In the genomic region with DNA sequence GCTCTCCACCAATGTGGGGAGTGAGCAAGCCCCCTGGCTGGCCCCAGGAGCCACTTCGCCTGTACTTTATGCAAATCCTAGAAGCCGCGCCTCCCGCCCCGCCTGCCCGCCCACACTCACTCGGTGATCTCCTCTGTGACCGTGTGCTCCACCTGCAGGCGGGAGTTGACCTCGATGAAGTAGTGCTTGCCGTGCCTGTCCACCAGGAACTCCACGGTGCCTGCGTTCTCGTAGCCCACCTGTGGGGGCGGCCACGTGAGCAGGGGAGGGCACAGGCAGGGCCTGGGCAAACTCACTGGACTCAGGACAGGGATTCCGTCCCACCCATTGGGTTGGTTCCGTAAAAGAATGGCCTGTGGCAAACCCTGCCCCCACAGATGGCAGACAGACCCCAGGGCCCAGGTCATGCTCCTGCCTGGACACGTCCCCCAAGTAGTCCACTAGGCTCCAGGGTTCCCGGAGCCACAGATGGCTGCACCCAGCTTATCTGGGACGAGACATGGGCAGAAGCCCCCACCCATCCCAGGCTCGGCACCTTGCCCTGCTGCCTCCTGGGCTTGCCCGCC, we compare ENCODE assay signal across 1 cellular context.
TF ChIP-seq lines count a peak whose summit lies in the region.

No MANE protein-coding gene starts in this region.

TF ChIP-seq in GM12878, 131 proteins besides CTCF, POLR2A, EP300 and RAD21:
- no peak for TF ChIP-seq JUNB (IDR thresholded peaks at IDR 0.05)
- TF ChIP-seq, protein P1, sequence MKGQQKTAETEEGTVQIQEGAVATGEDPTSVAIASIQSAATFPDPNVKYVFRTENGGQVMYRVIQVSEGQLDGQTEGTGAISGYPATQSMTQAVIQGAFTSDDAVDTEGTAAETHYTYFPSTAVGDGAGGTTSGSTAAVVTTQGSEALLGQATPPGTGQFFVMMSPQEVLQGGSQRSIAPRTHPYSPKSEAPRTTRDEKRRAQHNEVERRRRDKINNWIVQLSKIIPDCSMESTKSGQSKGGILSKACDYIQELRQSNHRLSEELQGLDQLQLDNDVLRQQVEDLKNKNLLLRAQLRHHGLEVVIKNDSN (IDR thresholded peaks at IDR 0.05; ENCODE audit: borderline replicate concordance, extremely low read length, insufficient read depth, low read depth, low read length), result peak; percentile 66
- TF ChIP-seq, protein P2, sequence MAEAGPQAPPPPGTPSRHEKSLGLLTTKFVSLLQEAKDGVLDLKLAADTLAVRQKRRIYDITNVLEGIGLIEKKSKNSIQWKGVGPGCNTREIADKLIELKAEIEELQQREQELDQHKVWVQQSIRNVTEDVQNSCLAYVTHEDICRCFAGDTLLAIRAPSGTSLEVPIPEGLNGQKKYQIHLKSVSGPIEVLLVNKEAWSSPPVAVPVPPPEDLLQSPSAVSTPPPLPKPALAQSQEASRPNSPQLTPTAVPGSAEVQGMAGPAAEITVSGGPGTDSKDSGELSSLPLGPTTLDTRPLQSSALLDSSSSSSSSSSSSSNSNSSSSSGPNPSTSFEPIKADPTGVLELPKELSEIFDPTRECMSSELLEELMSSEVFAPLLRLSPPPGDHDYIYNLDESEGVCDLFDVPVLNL (IDR thresholded peaks at IDR 0.05; ENCODE audit: low read depth, low read length), result no peak
- TF ChIP-seq TAF1 (IDR thresholded peaks at IDR 0.05; ENCODE audit: borderline replicate concordance, low read depth, low read length), result no peak
- TF ChIP-seq NFIC (IDR thresholded peaks at IDR 0.05; ENCODE audit: low read depth, low read length), result no peak
- TF ChIP-seq IKZF1 (conservative IDR thresholded peaks at IDR 0.05), result peak; percentile 34; the same call in 1 of the 2 replicates
- peak; percentile 51; the same call in 1 of the 2 replicates for TF ChIP-seq YY1 (IDR thresholded peaks at IDR 0.05; ENCODE audit: low read depth, low read length)
- TF ChIP-seq PAX5 (IDR thresholded peaks at IDR 0.05; ENCODE audit: borderline replicate concordance, low read depth, low read length), result peak; percentile 83
- TF ChIP-seq CHD1 (IDR thresholded peaks at IDR 0.05; ENCODE audit: low read depth, low read length), result no peak
- no peak for TF ChIP-seq MYC (IDR thresholded peaks at IDR 0.05; ENCODE audit: insufficient read depth, insufficient read length, insufficient replicate concordance, low read length, severe bottlenecking)
- no peak for TF ChIP-seq EZH2 (IDR thresholded peaks at IDR 0.05; ENCODE audit: borderline replicate concordance, control insufficient read depth, low read depth, low read length)
- TF ChIP-seq CHD4 (IDR thresholded peaks at IDR 0.05), result no peak
- no peak for TF ChIP-seq SUPT20H (IDR thresholded peaks at IDR 0.05; ENCODE audit: borderline replicate concordance, control insufficient read depth, low read depth, low read length)
- no peak for TF ChIP-seq NR2F1 (conservative IDR thresholded peaks at IDR 0.05)
- TF ChIP-seq MTA3 (IDR thresholded peaks at IDR 0.05; ENCODE audit: borderline replicate concordance, low read length), result no peak
- TF ChIP-seq, protein P3, sequence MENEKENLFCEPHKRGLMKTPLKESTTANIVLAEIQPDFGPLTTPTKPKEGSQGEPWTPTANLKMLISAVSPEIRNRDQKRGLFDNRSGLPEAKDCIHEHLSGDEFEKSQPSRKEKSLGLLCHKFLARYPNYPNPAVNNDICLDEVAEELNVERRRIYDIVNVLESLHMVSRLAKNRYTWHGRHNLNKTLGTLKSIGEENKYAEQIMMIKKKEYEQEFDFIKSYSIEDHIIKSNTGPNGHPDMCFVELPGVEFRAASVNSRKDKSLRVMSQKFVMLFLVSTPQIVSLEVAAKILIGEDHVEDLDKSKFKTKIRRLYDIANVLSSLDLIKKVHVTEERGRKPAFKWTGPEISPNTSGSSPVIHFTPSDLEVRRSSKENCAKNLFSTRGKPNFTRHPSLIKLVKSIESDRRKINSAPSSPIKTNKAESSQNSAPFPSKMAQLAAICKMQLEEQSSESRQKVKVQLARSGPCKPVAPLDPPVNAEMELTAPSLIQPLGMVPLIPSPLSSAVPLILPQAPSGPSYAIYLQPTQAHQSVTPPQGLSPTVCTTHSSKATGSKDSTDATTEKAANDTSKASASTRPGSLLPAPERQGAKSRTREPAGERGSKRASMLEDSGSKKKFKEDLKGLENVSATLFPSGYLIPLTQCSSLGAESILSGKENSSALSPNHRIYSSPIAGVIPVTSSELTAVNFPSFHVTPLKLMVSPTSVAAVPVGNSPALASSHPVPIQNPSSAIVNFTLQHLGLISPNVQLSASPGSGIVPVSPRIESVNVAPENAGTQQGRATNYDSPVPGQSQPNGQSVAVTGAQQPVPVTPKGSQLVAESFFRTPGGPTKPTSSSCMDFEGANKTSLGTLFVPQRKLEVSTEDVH (IDR thresholded peaks at IDR 0.05; ENCODE audit: low read depth, partially characterized antibody), result no peak
- TF ChIP-seq TARDBP (IDR thresholded peaks at IDR 0.05; ENCODE audit: borderline replicate concordance), result no peak
- 0 out of 2 replicates have a peak, but pooled peaks have one; percentile 12 for TF ChIP-seq ATF7 (IDR thresholded peaks at IDR 0.05; ENCODE audit: low read depth)
- TF ChIP-seq HDGF (IDR thresholded peaks at IDR 0.05), result 0 out of 2 replicates have a peak, but pooled peaks have one; percentile 74
- TF ChIP-seq POU2F2 (IDR thresholded peaks at IDR 0.05; ENCODE audit: borderline replicate concordance, low read depth, low read length), result peak; percentile 93; the same call in 2 of the 3 replicates
- peak; percentile 36 for TF ChIP-seq RELA (IDR thresholded peaks at IDR 0.05; ENCODE audit: borderline replicate concordance, partially characterized antibody)
- TF ChIP-seq SMARCA5 (IDR thresholded peaks at IDR 0.05), result 0 out of 2 replicates have a peak, but pooled peaks have one; percentile 43
- TF ChIP-seq SREBF2 (IDR thresholded peaks at IDR 0.05; ENCODE audit: low read length), result no peak
- no peak for TF ChIP-seq POLR2AphosphoS5 (IDR thresholded peaks at IDR 0.05; ENCODE audit: low read length)
- no peak for TF ChIP-seq LARP7 (IDR thresholded peaks at IDR 0.05)
- 0 out of 2 replicates have a peak, but pooled peaks have one; percentile 12 for TF ChIP-seq CHD2 (IDR thresholded peaks at IDR 0.05; ENCODE audit: borderline replicate concordance, low read depth, low read length)
- 0 out of 2 replicates have a peak, but pooled peaks have one; percentile 59 for TF ChIP-seq RB1 (IDR thresholded peaks at IDR 0.05; ENCODE audit: borderline replicate concordance)
- TF ChIP-seq, protein P4, sequence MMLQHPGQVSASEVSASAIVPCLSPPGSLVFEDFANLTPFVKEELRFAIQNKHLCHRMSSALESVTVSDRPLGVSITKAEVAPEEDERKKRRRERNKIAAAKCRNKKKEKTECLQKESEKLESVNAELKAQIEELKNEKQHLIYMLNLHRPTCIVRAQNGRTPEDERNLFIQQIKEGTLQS (IDR thresholded peaks at IDR 0.05; ENCODE audit: borderline replicate concordance, extremely low read depth, low read depth, low read length), result no peak
- peak in 1 of 2 experiments; percentile 14; a peak in 1 of 4 replicates for TF ChIP-seq IKZF2 (IDR thresholded peaks at IDR 0.05)
- no peak for TF ChIP-seq CREM (IDR thresholded peaks at IDR 0.05; ENCODE audit: low read depth)
- TF ChIP-seq BRCA1 (IDR thresholded peaks at IDR 0.05; ENCODE audit: low read depth, low read length), result no peak
- TF ChIP-seq IRF4 (IDR thresholded peaks at IDR 0.05; ENCODE audit: low read depth, low read length), result 0 out of 2 replicates have a peak, but pooled peaks have one; percentile 22
- TF ChIP-seq, protein P5, sequence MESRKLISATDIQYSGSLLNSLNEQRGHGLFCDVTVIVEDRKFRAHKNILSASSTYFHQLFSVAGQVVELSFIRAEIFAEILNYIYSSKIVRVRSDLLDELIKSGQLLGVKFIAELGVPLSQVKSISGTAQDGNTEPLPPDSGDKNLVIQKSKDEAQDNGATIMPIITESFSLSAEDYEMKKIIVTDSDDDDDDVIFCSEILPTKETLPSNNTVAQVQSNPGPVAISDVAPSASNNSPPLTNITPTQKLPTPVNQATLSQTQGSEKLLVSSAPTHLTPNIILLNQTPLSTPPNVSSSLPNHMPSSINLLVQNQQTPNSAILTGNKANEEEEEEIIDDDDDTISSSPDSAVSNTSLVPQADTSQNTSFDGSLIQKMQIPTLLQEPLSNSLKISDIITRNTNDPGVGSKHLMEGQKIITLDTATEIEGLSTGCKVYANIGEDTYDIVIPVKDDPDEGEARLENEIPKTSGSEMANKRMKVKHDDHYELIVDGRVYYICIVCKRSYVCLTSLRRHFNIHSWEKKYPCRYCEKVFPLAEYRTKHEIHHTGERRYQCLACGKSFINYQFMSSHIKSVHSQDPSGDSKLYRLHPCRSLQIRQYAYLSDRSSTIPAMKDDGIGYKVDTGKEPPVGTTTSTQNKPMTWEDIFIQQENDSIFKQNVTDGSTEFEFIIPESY (IDR thresholded peaks at IDR 0.05), result no peak
- no peak for TF ChIP-seq ZNF207 (IDR thresholded peaks at IDR 0.05; ENCODE audit: borderline replicate concordance)
- TF ChIP-seq EGR1 (IDR thresholded peaks at IDR 0.05; ENCODE audit: borderline replicate concordance in 1 of 2, low read depth in 2 of 2, low read length in 2 of 2), result peak in 1 of 2 experiments; percentile 85; a peak in 2 of 3 replicates
- TF ChIP-seq BHLHE40 (IDR thresholded peaks at IDR 0.05; ENCODE audit: borderline replicate concordance in 1 of 2, low read depth in 2 of 2, low read length in 1 of 2), result peak; percentile 47 to 76; a peak in 2 of 4 replicates
- TF ChIP-seq, protein P6, sequence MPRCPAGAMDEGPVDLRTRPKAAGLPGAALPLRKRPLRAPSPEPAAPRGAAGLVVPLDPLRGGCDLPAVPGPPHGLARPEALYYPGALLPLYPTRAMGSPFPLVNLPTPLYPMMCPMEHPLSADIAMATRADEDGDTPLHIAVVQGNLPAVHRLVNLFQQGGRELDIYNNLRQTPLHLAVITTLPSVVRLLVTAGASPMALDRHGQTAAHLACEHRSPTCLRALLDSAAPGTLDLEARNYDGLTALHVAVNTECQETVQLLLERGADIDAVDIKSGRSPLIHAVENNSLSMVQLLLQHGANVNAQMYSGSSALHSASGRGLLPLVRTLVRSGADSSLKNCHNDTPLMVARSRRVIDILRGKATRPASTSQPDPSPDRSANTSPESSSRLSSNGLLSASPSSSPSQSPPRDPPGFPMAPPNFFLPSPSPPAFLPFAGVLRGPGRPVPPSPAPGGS (IDR thresholded peaks at IDR 0.05; ENCODE audit: borderline replicate concordance, insufficient read depth, low read depth, low read length, poor library complexity, severe bottlenecking), result no peak
- TF ChIP-seq NR2C2 (IDR thresholded peaks at IDR 0.05; ENCODE audit: borderline replicate concordance, control insufficient read depth, insufficient read length, low read depth), result no peak
- peak; percentile 36 for TF ChIP-seq SP1 (IDR thresholded peaks at IDR 0.05; ENCODE audit: low read depth, low read length)
- peak; percentile 41; the same call in 1 of the 2 replicates for TF ChIP-seq SMC3 (IDR thresholded peaks at IDR 0.05; ENCODE audit: borderline replicate concordance, low read length)
